Comparison of ENCODE assay signal across 11 cellular contexts in genomic region chr19:58555920-58556632, GRCh38. TPM values are rescaled to one million over a fixed set of nuclear protein-coding genes. Genes with fewer than 3 reads are reported as not detected.
A peak's percentile ranks its signal among the peaks of the same experiment; 100 is the strongest.
DNase-seq lines count a peak whose midpoint lies in the region; ATAC-seq and TF ChIP-seq lines count a peak whose summit lies in the region.
"Had no signal": no experiment of that assay in that cellular context is flagged by ENCODE, and none has a peak within 500 bp of the region (broad histone marks: within the 10 kb centered on the region; RNA-seq: fewer than 3 reads in every experiment).

No MANE protein-coding gene starts in this region.

- peaks cover 20% of the 10 kb centered on the region for H3K4me1 Mint-ChIP-seq in type B pancreatic cell (ENCODE audit: unreplicated experiment)

- WGBS in heart left ventricle, 4 donors, result 81 to 86% (median 86%) methylated on average over 8 to 16 of the region's 16 CpGs

- H3K9me3 ChIP-seq in heart left ventricle (no peaks in the 10 kb centered on the region), right atrium auricular region (no peaks in the 10 kb centered on the region), adipocyte (ENCODE audit: control insufficient read depth, low read length) (no peaks in the 10 kb centered on the region), muscle layer of colon (ENCODE audit: low read length) (no peaks in the 10 kb centered on the region)

- DNase-seq in heart left ventricle (peak in 2 of 5 donors; percentile 27 to 29), right atrium auricular region (ENCODE audit: low spot score) (no peak), adipocyte (ENCODE audit: low read depth) (no peak), type B pancreatic cell (ENCODE audit: extremely low spot score, unreplicated experiment) (no peak), epidermal melanocyte (ENCODE audit: insufficient read length, low spot score) (no peak), ecto neural progenitor cell (ENCODE audit: low spot score) (no peak), caudate nucleus (lab: John Stamatoyannopoulos, UW) (no peak)
- DNase-seq: islet precursor cell; SHP77; stimulated activated CD4-positive, alpha-beta T cell treated with anti-CD3 and anti-CD28 coated beads, Interleukin-2, amount 100 ng/mL, for 24 hours had no signal

- H3K4me3 Mint-ChIP-seq in type B pancreatic cell, result peak overlapping the region; percentile 99

- H3K36me3 ChIP-seq in heart left ventricle (peaks cover 0 to 46% (median 37%) of the 10 kb centered on the region in 9 donors), right atrium auricular region (peaks cover 35% of the 10 kb centered on the region), adipocyte (ENCODE audit: control insufficient read depth, insufficient read depth, low read length, severe bottlenecking) (peaks cover 36% of the 10 kb centered on the region), muscle layer of colon (ENCODE audit: insufficient read depth, low read length) (peaks cover 37% of the 10 kb centered on the region)

- H3K9me3 Mint-ChIP-seq in type B pancreatic cell, result no peaks in the 10 kb centered on the region

- no peaks in the 10 kb centered on the region for H3K27me3 ChIP-seq in heart left ventricle
- H3K27me3 ChIP-seq in right atrium auricular region, result no peaks in the 10 kb centered on the region
- no peaks in the 10 kb centered on the region for H3K27me3 ChIP-seq in adipocyte (replicated peaks; ENCODE audit: control insufficient read depth, insufficient read depth, low read length)
- no peaks in the 10 kb centered on the region for H3K27me3 ChIP-seq in muscle layer of colon (ENCODE audit: control insufficient read depth in 1 of 2, insufficient read depth in 2 of 2, low read length in 2 of 2)

- intact Hi-C loops in heart left ventricle (cut with DNase I), result loop anchor here in 2 of 10 donors (1.0 kb wide), 1 partner anchor 12 kb away; the partner anchor contains the start of gene TRIM28 (in 2 of the 2)

- H3K36me3 Mint-ChIP-seq in type B pancreatic cell, result peaks cover 20% of the 10 kb centered on the region

- no peaks in the 10 kb centered on the region for H3K27me3 Mint-ChIP-seq in type B pancreatic cell

- peak overlapping the region; percentile 100 for H3K27ac Mint-ChIP-seq in type B pancreatic cell

- TF ChIP-seq POLR2A in heart left ventricle (IDR thresholded peaks at IDR 0.05), result no peak

- no peak for ATAC-seq in heart left ventricle

- H3K4me1 ChIP-seq in heart left ventricle (peaks cover 7 to 53% (median 46%) of the 10 kb centered on the region in 12 donors), right atrium auricular region (peaks cover 2 to 56% of the 10 kb centered on the region in 2 donors), adipocyte (ENCODE audit: control insufficient read depth, insufficient read depth, low read length) (peaks cover 41% of the 10 kb centered on the region), muscle layer of colon (ENCODE audit: insufficient read depth, low read length) (peaks cover 47% of the 10 kb centered on the region)

- H3K4me3 ChIP-seq in heart left ventricle (peak overlapping the region in 6 of 12 donors; percentile 74 to 97 (median 79)), right atrium auricular region (no peak overlapping the region), adipocyte (ENCODE audit: low read length) (peak overlapping the region; percentile 92), muscle layer of colon (ENCODE audit: low read depth in 1 of 2, low read length in 2 of 2) (no peak overlapping the region)

- peak overlapping the region; percentile 98 for H3K9ac ChIP-seq in adipocyte (ENCODE audit: low read length)
- no peak overlapping the region for H3K9ac ChIP-seq in muscle layer of colon (ENCODE audit: low read length)

- TF ChIP-seq CTCF in heart left ventricle (IDR thresholded peaks at IDR 0.05), result no peak
- no peak for TF ChIP-seq CTCF in right atrium auricular region (IDR thresholded peaks at IDR 0.05)
- no peak for TF ChIP-seq CTCF in type B pancreatic cell (conservative IDR thresholded peaks at IDR 0.05)

- H3K27ac ChIP-seq in heart left ventricle (peak overlapping the region in 9 of 12 donors; percentile 86 to 100 (median 100)), right atrium auricular region (peak overlapping the region in 1 of 2 donors; percentile 94), muscle layer of colon (ENCODE audit: low read depth, low read length) (peak overlapping the region; percentile 87), caudate nucleus (ENCODE audit: low read depth, low read length) (no peak overlapping the region)

RNA-seq across cellular contexts. Expression of gene CHMP2A, which starts 1.2 kb away (rescaled TPM):
- 100 to 1,000 TPM; 113 to 155 (median 129) TPM for total RNA-seq in heart left ventricle
- polyA plus RNA-seq in heart left ventricle, result 100 to 1,000 TPM; 192 to 266 TPM
- 100 to 1,000 TPM; 109 to 121 TPM for total RNA-seq in right atrium auricular region
- total RNA-seq in type B pancreatic cell (ENCODE audit: low replicate concordance), result 86.5 and 97.7 TPM in 2 replicates

RNA-seq across cellular contexts. Expression of gene UBE2M, which starts 2.3 kb away (rescaled TPM):
- 100 to 1,000 TPM in 6 of 9 donors, 10 to 100 TPM in 3; 35.3 to 139 (median 115) TPM for total RNA-seq in heart left ventricle
- polyA plus RNA-seq in heart left ventricle, result 100 to 1,000 TPM in 1 of 2 donors, 10 to 100 TPM in 1; 64.7 to 114 TPM
- total RNA-seq in right atrium auricular region, result 10 to 100 TPM; 30.9 to 38.8 TPM
- total RNA-seq in type B pancreatic cell (ENCODE audit: low replicate concordance), result 78.0 and 81.9 TPM in 2 replicates

RNA-seq across cellular contexts. Expression of gene TRIM28, which starts 12.2 kb away (rescaled TPM):
- 100 to 1,000 TPM; 122 to 265 (median 163) TPM for total RNA-seq in heart left ventricle
- 100 to 1,000 TPM in 1 of 2 donors, 10 to 100 TPM in 1; 88.0 to 160 TPM for polyA plus RNA-seq in heart left ventricle
- 100 to 1,000 TPM in 1 of 2 donors, 10 to 100 TPM in 1; 99.6 to 207 TPM for total RNA-seq in right atrium auricular region
- total RNA-seq in type B pancreatic cell (ENCODE audit: low replicate concordance), result 401 and 679 TPM in 2 replicates

RNA-seq across cellular contexts. Expression of gene MZF1, which starts 17.1 kb away (rescaled TPM):
- 10 to 100 TPM in 2 of 9 donors, 1 to 10 TPM in 7; 7.5 to 12.0 (median 9.1) TPM for total RNA-seq in heart left ventricle
- polyA plus RNA-seq in heart left ventricle, result 10 to 100 TPM in 1 of 2 donors, 1 to 10 TPM in 1; 6.2 to 12.5 TPM
- 10 to 100 TPM in 1 of 2 donors, 1 to 10 TPM in 1; 6.5 to 11.3 TPM for total RNA-seq in right atrium auricular region
- 22.9 and 30.0 TPM in 2 replicates for total RNA-seq in type B pancreatic cell (ENCODE audit: low replicate concordance)

RNA-seq across cellular contexts. Expression of gene ZBTB45, which starts 36.5 kb away (rescaled TPM):
- total RNA-seq in heart left ventricle, result 10 to 100 TPM in 8 of 9 donors, 1 to 10 TPM in 1; 9.0 to 13.4 (median 10.5) TPM
- 1 to 10 TPM; 6.9 to 9.2 TPM for polyA plus RNA-seq in heart left ventricle
- 10 to 100 TPM in 1 of 2 donors, 1 to 10 TPM in 1; 7.2 to 14.3 TPM for total RNA-seq in right atrium auricular region
- total RNA-seq in type B pancreatic cell (ENCODE audit: low replicate concordance), result 18.6 and 20.2 TPM in 2 replicates
